ENCODE assay signal across 1 cellular context in genomic region chr5:175731756-175732465, GRCh38.
TF ChIP-seq lines count a peak whose summit lies in the region.

No MANE protein-coding gene starts in this region.

TF ChIP-seq in A549, 52 proteins besides CTCF, POLR2A, EP300 and RAD21 (continued from another document):
- TF ChIP-seq, protein P1, sequence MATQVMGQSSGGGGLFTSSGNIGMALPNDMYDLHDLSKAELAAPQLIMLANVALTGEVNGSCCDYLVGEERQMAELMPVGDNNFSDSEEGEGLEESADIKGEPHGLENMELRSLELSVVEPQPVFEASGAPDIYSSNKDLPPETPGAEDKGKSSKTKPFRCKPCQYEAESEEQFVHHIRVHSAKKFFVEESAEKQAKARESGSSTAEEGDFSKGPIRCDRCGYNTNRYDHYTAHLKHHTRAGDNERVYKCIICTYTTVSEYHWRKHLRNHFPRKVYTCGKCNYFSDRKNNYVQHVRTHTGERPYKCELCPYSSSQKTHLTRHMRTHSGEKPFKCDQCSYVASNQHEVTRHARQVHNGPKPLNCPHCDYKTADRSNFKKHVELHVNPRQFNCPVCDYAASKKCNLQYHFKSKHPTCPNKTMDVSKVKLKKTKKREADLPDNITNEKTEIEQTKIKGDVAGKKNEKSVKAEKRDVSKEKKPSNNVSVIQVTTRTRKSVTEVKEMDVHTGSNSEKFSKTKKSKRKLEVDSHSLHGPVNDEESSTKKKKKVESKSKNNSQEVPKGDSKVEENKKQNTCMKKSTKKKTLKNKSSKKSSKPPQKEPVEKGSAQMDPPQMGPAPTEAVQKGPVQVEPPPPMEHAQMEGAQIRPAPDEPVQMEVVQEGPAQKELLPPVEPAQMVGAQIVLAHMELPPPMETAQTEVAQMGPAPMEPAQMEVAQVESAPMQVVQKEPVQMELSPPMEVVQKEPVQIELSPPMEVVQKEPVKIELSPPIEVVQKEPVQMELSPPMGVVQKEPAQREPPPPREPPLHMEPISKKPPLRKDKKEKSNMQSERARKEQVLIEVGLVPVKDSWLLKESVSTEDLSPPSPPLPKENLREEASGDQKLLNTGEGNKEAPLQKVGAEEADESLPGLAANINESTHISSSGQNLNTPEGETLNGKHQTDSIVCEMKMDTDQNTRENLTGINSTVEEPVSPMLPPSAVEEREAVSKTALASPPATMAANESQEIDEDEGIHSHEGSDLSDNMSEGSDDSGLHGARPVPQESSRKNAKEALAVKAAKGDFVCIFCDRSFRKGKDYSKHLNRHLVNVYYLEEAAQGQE (IDR thresholded peaks at IDR 0.05), result no peak
- TF ChIP-seq EHF (CRISPR knock-in tag; IDR thresholded peaks at IDR 0.05), result no peak
- no peak for TF ChIP-seq BHLHE40 (IDR thresholded peaks at IDR 0.05; ENCODE audit: low read depth, low read length)
- TF ChIP-seq ZNF302 (CRISPR knock-in tag; IDR thresholded peaks at IDR 0.05), result no peak
- TF ChIP-seq FOXS1 (CRISPR knock-in tag; IDR thresholded peaks at IDR 0.05), result no peak
